Comparison of ENCODE assay signal across 9 cellular contexts in the genomic region with DNA sequence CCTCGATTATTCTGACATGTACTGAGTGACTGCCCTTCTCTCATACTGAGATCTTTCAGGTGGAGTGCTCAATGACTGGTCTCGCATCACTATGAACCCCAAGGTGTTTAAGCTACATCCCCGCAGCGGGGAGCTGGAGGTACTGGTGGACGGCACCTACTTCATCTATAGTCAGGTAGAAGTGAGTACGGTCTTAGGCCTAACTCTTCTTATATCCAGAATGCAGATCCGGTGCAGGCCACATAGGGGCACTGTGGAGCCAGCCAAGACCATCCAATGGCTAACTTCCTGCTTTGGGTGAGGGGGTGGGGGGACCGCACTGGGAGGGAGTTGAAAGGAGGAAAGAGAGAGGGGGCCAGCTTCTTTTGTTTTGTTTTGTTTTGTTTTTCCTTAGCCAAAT. TPM values are rescaled to one million over a fixed set of nuclear protein-coding genes. Genes with fewer than 3 reads are reported as not detected.
DNase-seq lines count a peak whose midpoint lies in the region; ATAC-seq, FAIRE-seq and TF ChIP-seq lines count a peak whose summit lies in the region.
"Had no signal": no experiment of that assay in that cellular context is flagged by ENCODE, and none has a peak within 500 bp of the region (broad histone marks: within the 10 kb centered on the region; RNA-seq: fewer than 3 reads in every experiment).

No MANE protein-coding gene starts in this region.

- TF ChIP-seq CTCF in C4-2B (conservative IDR thresholded peaks at IDR 0.05) = peak; percentile 63
- TF ChIP-seq CTCF in foreskin keratinocyte (conservative IDR thresholded peaks at IDR 0.05) = peak; percentile 61

- DNase-seq in GM12892 (ENCODE audit: insufficient read length) = no peak
- peak; percentile 58 for DNase-seq in UCSD-AML1 (lab: John Stamatoyannopoulos, UW; ENCODE audit: unreplicated experiment)
- no peak for DNase-seq in foreskin keratinocyte
- peak; percentile 1 to 4 for DNase-seq in stimulated activated CD4-positive, alpha-beta T cell treated with anti-CD3 and anti-CD28 coated beads, Interleukin-4, amount 100 ng/mL, for 4 hours
- DNase-seq in middle frontal gyrus (ENCODE audit: extremely low spot score, low spot score) = no peak

- H3K27ac ChIP-seq in C4-2B = no peak overlapping the region
- no peak overlapping the region for H3K27ac ChIP-seq in foreskin keratinocyte
- H3K27ac ChIP-seq: SK-N-MC had no signal

- TF ChIP-seq POLR2A in GM12892 (IDR thresholded peaks at IDR 0.05; ENCODE audit: low read depth, low read length) = no peak

- ATAC-seq in HG03432 (IDR thresholded peaks at IDR 0.05; ENCODE audit: unreplicated experiment) = peak; percentile 75
- peak; percentile 42 for ATAC-seq in foreskin keratinocyte
- no peak for ATAC-seq in GM21447 (IDR thresholded peaks at IDR 0.05; ENCODE audit: unreplicated experiment)

- FAIRE-seq in GM12892 (lab: Jason Lieb, UNC) = peak; percentile 67

- H3K4me1 ChIP-seq in foreskin keratinocyte = no peaks in the 10 kb centered on the region

- no peaks in the 10 kb centered on the region for H3K27me3 ChIP-seq in foreskin keratinocyte

RNA-seq across cellular contexts. Expression of gene AWAT2, which starts 16.4 kb away (rescaled TPM):
- not detected for polyA plus RNA-seq in GM12892 (2012; ENCODE audit: missing spikeins)
- not detected in 2 replicates for total RNA-seq in foreskin keratinocyte
- not detected in 2 replicates for polyA plus RNA-seq in foreskin keratinocyte

RNA-seq across cellular contexts. Expression of gene OTUD6A, which starts 28.9 kb away (rescaled TPM):
- polyA plus RNA-seq in GM12892 (2012; ENCODE audit: missing spikeins) = not detected
- not detected in 2 replicates for total RNA-seq in foreskin keratinocyte
- not detected in 2 replicates for polyA plus RNA-seq in foreskin keratinocyte

Comparison
In these comparisons a context has a peak if more than half of its experiments do, and no peak if none do; other contexts are left out.
1. DNase-seq: peak in UCSD-AML1 (single experiment) and stimulated activated CD4-positive, alpha-beta T cell treated with anti-CD3 and anti-CD28 coated beads, Interleukin-4, amount 100 ng/mL, for 4 hours (2 of 2); none in GM12892 (single experiment), foreskin keratinocyte (0 of 2) and middle frontal gyrus (single experiment).